In genomic region chr19:39692166-39692565, GRCh38 we compare ENCODE assay signal across 16 cellular contexts. TPM values are rescaled to one million over a fixed set of nuclear protein-coding genes. Genes with fewer than 3 reads are reported as not detected.
DNase-seq lines count a peak whose midpoint lies in the region; ATAC-seq, FAIRE-seq and TF ChIP-seq lines count a peak whose summit lies in the region.
"Had no signal": no experiment of that assay in that cellular context is flagged by ENCODE, and none has a peak within 500 bp of the region (broad histone marks: within the 10 kb centered on the region; RNA-seq: fewer than 3 reads in every experiment).

No MANE protein-coding gene starts in this region.

- no peak for TF ChIP-seq RAD21 in H1 (IDR thresholded peaks at IDR 0.05 in 1 of 2, conservative IDR thresholded peaks at IDR 0.05 in 1 of 2; ENCODE audit: low read depth in 2 of 2, low read length in 2 of 2)

- H3K4me3 ChIP-seq in Karpas-422 (ENCODE audit: low read length) (no peak overlapping the region), H1 (ENCODE audit: extremely low read depth in 1 of 4, insufficient read depth in 2 of 4, low read depth in 3 of 4, low read length in 4 of 4) (no peak overlapping the region)

- H3K79me2 ChIP-seq in Karpas-422 (ENCODE audit: low read length) (no peaks in the 10 kb centered on the region), H1 (ENCODE audit: control insufficient read depth in 1 of 2, insufficient read depth in 2 of 2, low read length in 2 of 2) (no peaks in the 10 kb centered on the region)

- no peak for TF ChIP-seq CTCF in H1 (IDR thresholded peaks at IDR 0.05; ENCODE audit: control extremely low read depth in 1 of 3, insufficient read depth in 1 of 3, low read depth in 1 of 3, low read length in 3 of 3)

- no peak overlapping the region for H2BK120ac ChIP-seq in H1 (replicated peaks; ENCODE audit: low read depth, low read length)

- no peak for FAIRE-seq in H1 (lab: Jason Lieb, UNC)
- FAIRE-seq: D721Med had no signal

- peak overlapping the region; percentile 77; the same call in 1 of the 2 replicates for H2BK12ac ChIP-seq in H1 (ENCODE audit: low read depth, low read length)

- H3K79me1 ChIP-seq in H1 (ENCODE audit: low read depth, low read length) = no peaks in the 10 kb centered on the region

- no peak overlapping the region; the same call in 1 of the 2 replicates for H2AFZ ChIP-seq in Karpas-422 (ENCODE audit: low read length)
- H2AFZ ChIP-seq in H1 (ENCODE audit: low read length) = no peak overlapping the region

- peak; percentile 66 to 71 for ATAC-seq in activated naive CD4-positive, alpha-beta T cell treated with anti-CD3 and anti-CD28 coated beads, Interleukin-2, amount 50 U/mL, for 72 hours
- ATAC-seq: CD8-positive, alpha-beta T cell had no signal

- 82% methylated on average over 3 of the region's 3 CpGs; no CpG with 5 or more reads in 1 of the 2 experiments for WGBS in H1 (ENCODE audit: extremely low coverage in 1 of 2, insufficient coverage in 1 of 2, insufficient read length in 1 of 2, insufficient replicate concordance in 2 of 2, low coverage in 1 of 2, low lambda C conversion rate in 2 of 2, missing lambda C conversion rate in 1 of 2), 2 experiments

- POLR2A ChIA-PET in H1 (lab: Charles Lee; ENCODE audit: partially characterized antibody) = no interaction called here

- peaks cover 65% of the 10 kb centered on the region for H3K4me1 ChIP-seq in Karpas-422 (ENCODE audit: low read length)
- peaks cover 0 to 6% (median 4%) of the 10 kb centered on the region in 4 experiments; a peak in 2 of 7 replicates for H3K4me1 ChIP-seq in H1 (replicated peaks in 1 of 4; ENCODE audit: control insufficient read depth in 3 of 4, insufficient read depth in 4 of 4, low read length in 3 of 4)

- H3K9me3 ChIP-seq in Karpas-422 (ENCODE audit: low read length) (no peaks in the 10 kb centered on the region), H1 (ENCODE audit: insufficient read depth in 2 of 2, low read depth in 1 of 2, low read length in 1 of 2) (no peaks in the 10 kb centered on the region)
- H3K9me3 ChIP-seq: SK-N-SH had no signal

- no peak overlapping the region for H4K8ac ChIP-seq in H1 (ENCODE audit: extremely low read depth, insufficient read depth, low read length)

- H4K20me1 ChIP-seq in Karpas-422 (ENCODE audit: insufficient read depth, low read depth, low read length) (no peaks in the 10 kb centered on the region), H1 (replicated peaks in 1 of 2; ENCODE audit: control insufficient read depth in 1 of 2, insufficient read depth in 2 of 2, low read length in 2 of 2) (no peaks in the 10 kb centered on the region)

- TF ChIP-seq POLR2A in H1 (IDR thresholded peaks at IDR 0.05; ENCODE audit: control extremely low read depth in 1 of 2, low read depth in 2 of 2, low read length in 2 of 2) = no peak

- H3K9ac ChIP-seq in Karpas-422 (ENCODE audit: low read length) (peak overlapping the region; percentile 42), H1 (replicated peaks in 1 of 4; ENCODE audit: extremely low read depth in 1 of 4, low read depth in 3 of 4, low read length in 3 of 4) (no peak overlapping the region)
- H3K9ac ChIP-seq: SK-N-SH had no signal

- no peak overlapping the region for H4K5ac ChIP-seq in H1 (ENCODE audit: insufficient read length, low read depth, low read length)

- no peak for TF ChIP-seq EP300 in H1 (IDR thresholded peaks at IDR 0.05; ENCODE audit: borderline replicate concordance in 1 of 2, low read depth in 2 of 2, low read length in 2 of 2)

- CTCF ChIA-PET in H1 (lab: Charles Lee; ENCODE audit: partially characterized antibody) = interaction anchor here (0.6 kb wide), 1 partner anchor 9 kb away, joined by 3 read pairs; no protein-coding TSS in a partner anchor

- H3K4me2 ChIP-seq in Karpas-422 (ENCODE audit: low read depth, low read length, poor library complexity, severe bottlenecking) (peak overlapping the region; percentile 27), H1 (ENCODE audit: insufficient read depth in 1 of 2, low read depth in 2 of 2, low read length in 2 of 2) (no peak overlapping the region)
- H3K4me2 ChIP-seq: SK-N-SH had no signal

- no peak overlapping the region; the same call in 1 of the 2 replicates for H3K18ac ChIP-seq in H1 (ENCODE audit: extremely low read depth, low read length)

- H3K36me3 Mint-ChIP-seq in activated naive CD4-positive, alpha-beta T cell treated with anti-CD3 and anti-CD28 coated beads, Interleukin-2, amount 50 U/mL, for 72 hours = peaks cover 0 to 9% of the 10 kb centered on the region in 2 donors
- H3K36me3 Mint-ChIP-seq: CD8-positive, alpha-beta T cell had no signal

- H3K9me2 ChIP-seq in Karpas-422 (replicated peaks; ENCODE audit: insufficient read depth, low read length) = no peaks in the 10 kb centered on the region
- H3K9me2 ChIP-seq: SK-N-SH had no signal

- peak overlapping the region; percentile 81; the same call in 1 of the 2 replicates for H2BK20ac ChIP-seq in H1 (ENCODE audit: low read length)

- H3K27ac ChIP-seq in Karpas-422 (ENCODE audit: low read length) (no peak overlapping the region), H1 (ENCODE audit: low read depth, low read length) (no peak overlapping the region)

- DNase-seq in activated naive CD4-positive, alpha-beta T cell treated with anti-CD3 and anti-CD28 coated beads, Interleukin-2, amount 50 U/mL, for 72 hours (ENCODE audit: low spot score in 2 of 2) = no peak
- no peak for DNase-seq in activated naive CD4-positive, alpha-beta T cell (lab: John Stamatoyannopoulos, UW)
- no peak for DNase-seq in Karpas-422
- DNase-seq in H1 (ENCODE audit: low read depth in 1 of 2, low spot score in 2 of 2) = no peak
- DNase-seq in GDM1 (lab: John Stamatoyannopoulos, UW) = no peak
- DNase-seq in GM19238 (ENCODE audit: insufficient read length, low spot score) = no peak
- no peak for DNase-seq in NOMO-1 treated with dmso at 0.1 percent for 144 hours (lab: John Stamatoyannopoulos, UW; ENCODE audit: unreplicated experiment)
- DNase-seq: CD8-positive, alpha-beta T cell; NCI-H1436 treated with DMSO at 0.1 percent for 48 hours; NCI-H345; NCI-H69; NK-92 treated with Interleukin-12 subunit alpha and Interleukin-12 subunit beta, amount 100 ng/mL, for 24 hours; Right ventricle myocardium superior; SK-N-SH had no signal

- H4K91ac ChIP-seq in H1 (replicated peaks; ENCODE audit: insufficient read length, low read length) = peak overlapping the region; percentile 92

- H3K4ac ChIP-seq in H1 (replicated peaks; ENCODE audit: insufficient read length, low read depth, low read length) = peak overlapping the region; percentile 70

- peak overlapping the region; percentile 31; the same call in 1 of the 2 replicates for H2AK5ac ChIP-seq in H1 (ENCODE audit: low read depth, low read length)

- H3K27ac Mint-ChIP-seq in activated naive CD4-positive, alpha-beta T cell treated with anti-CD3 and anti-CD28 coated beads, Interleukin-2, amount 50 U/mL, for 72 hours = no peak overlapping the region
- H3K27ac Mint-ChIP-seq: CD8-positive, alpha-beta T cell had no signal

- H3K27me3 ChIP-seq in Karpas-422 (ENCODE audit: low read length) (no peaks in the 10 kb centered on the region), H1 (replicated peaks in 1 of 4; ENCODE audit: control insufficient read depth in 3 of 4, extremely low read depth in 1 of 4, insufficient read depth in 3 of 4, low read length in 3 of 4) (no peaks in the 10 kb centered on the region)

- no peaks in the 10 kb centered on the region for H3K23me2 ChIP-seq in H1 (ENCODE audit: low read depth, low read length)

- no peak overlapping the region for H3K23ac ChIP-seq in H1 (ENCODE audit: insufficient read length)

- no peak overlapping the region for H3K14ac ChIP-seq in H1 (ENCODE audit: insufficient read length)

- H2BK5ac ChIP-seq in H1 (ENCODE audit: low read depth, low read length) = peak overlapping the region; percentile 89; the same call in 1 of the 2 replicates

- H3K56ac ChIP-seq in H1 (replicated peaks; ENCODE audit: insufficient read length, low read depth, low read length) = peak overlapping the region; percentile 21

- peak overlapping the region; percentile 51 for H2BK15ac ChIP-seq in H1 (ENCODE audit: low read length)

- H3K9me3 Mint-ChIP-seq in activated naive CD4-positive, alpha-beta T cell treated with anti-CD3 and anti-CD28 coated beads, Interleukin-2, amount 50 U/mL, for 72 hours = peaks cover 0 to 6% of the 10 kb centered on the region in 2 donors

- H3K36me3 ChIP-seq in Karpas-422 (ENCODE audit: insufficient read depth, low read length) = no peaks in the 10 kb centered on the region
- no peaks in the 10 kb centered on the region for H3K36me3 ChIP-seq in H1 (ENCODE audit: control insufficient read depth in 2 of 4, insufficient read depth in 4 of 4, low read length in 3 of 4)

RNA-seq across cellular contexts. Expression of gene LGALS14, which starts 12.1 kb away (rescaled TPM):
- 1 to 10 TPM; 3.3 to 5.1 TPM for total RNA-seq in activated naive CD4-positive, alpha-beta T cell treated with anti-CD3 and anti-CD28 coated beads, Interleukin-2, amount 50 U/mL, for 72 hours
- 3.7 and 6.1 TPM in 2 replicates for total RNA-seq in Karpas-422 (2014; rRNA removed; shearing (Covaris generic); ENCODE audit: low replicate concordance)
- 0.50 and 1.1 TPM in 2 replicates for total RNA-seq in H1 (2021; fragmentation: NEBNext Ultra II Directional; extraction: Animal tissue kit (Norgen Biotek cat#: 25700))
- 0.22 and 0.77 TPM in 2 replicates for polyA plus RNA-seq in H1 (2011; rRNA removed)
- polyA plus RNA-seq in H1 (2011; cell fraction: cytosol; rRNA removed) = 0.53 TPM
- polyA plus RNA-seq in H1 (2011; cell fraction: nucleus; rRNA removed) = 0.37 TPM
- polyA plus RNA-seq in H1 (2012, experiment 1 of 2) = 1.2 to 1.6 TPM (median 1.4 TPM) in 4 replicates
- polyA plus RNA-seq in H1 (2012, experiment 2 of 2) = 0.31 TPM
- 1.5 TPM for polyA plus RNA-seq in H1 (2013, experiment 1 of 2)
- 1.5 TPM for polyA plus RNA-seq in H1 (2013, experiment 2 of 2)
- polyA minus RNA-seq in H1 (2011; rRNA and poly(A)+ RNA removed) = 0.34 TPM in 1 of 2 replicates, not detected in the other
- not detected for polyA minus RNA-seq in H1 (2011; cell fraction: cytosol; rRNA and poly(A)+ RNA removed)
- polyA minus RNA-seq in H1 (2011; cell fraction: nucleus; rRNA and poly(A)+ RNA removed) = not detected
- total RNA-seq: CD8-positive, alpha-beta T cell; Right ventricle myocardium superior had no signal
- polyA plus RNA-seq: BJ, SK-N-SH had no signal

RNA-seq across cellular contexts. Expression of gene LGALS16, which starts 36.5 kb away (rescaled TPM):
- not detected for total RNA-seq in activated naive CD4-positive, alpha-beta T cell treated with anti-CD3 and anti-CD28 coated beads, Interleukin-2, amount 50 U/mL, for 72 hours
- not detected in 2 replicates for total RNA-seq in Karpas-422 (2014; rRNA removed; shearing (Covaris generic); ENCODE audit: low replicate concordance)
- not detected in 2 replicates for total RNA-seq in H1 (2021; fragmentation: NEBNext Ultra II Directional; extraction: Animal tissue kit (Norgen Biotek cat#: 25700))
- not detected in 2 replicates for polyA plus RNA-seq in H1 (2011; rRNA removed)
- not detected for polyA plus RNA-seq in H1 (2011; cell fraction: cytosol; rRNA removed)
- not detected for polyA plus RNA-seq in H1 (2011; cell fraction: nucleus; rRNA removed)
- not detected in 4 replicates for polyA plus RNA-seq in H1 (2012, experiment 1 of 2)
- not detected for polyA plus RNA-seq in H1 (2012, experiment 2 of 2)
- not detected for polyA plus RNA-seq in H1 (2013, experiment 1 of 2)
- not detected for polyA plus RNA-seq in H1 (2013, experiment 2 of 2)
- polyA minus RNA-seq in H1 (2011; rRNA and poly(A)+ RNA removed) = not detected in 2 replicates
- not detected for polyA minus RNA-seq in H1 (2011; cell fraction: cytosol; rRNA and poly(A)+ RNA removed)
- polyA minus RNA-seq in H1 (2011; cell fraction: nucleus; rRNA and poly(A)+ RNA removed) = not detected
- total RNA-seq: CD8-positive, alpha-beta T cell; Right ventricle myocardium superior had no signal
- polyA plus RNA-seq: BJ, SK-N-SH had no signal

RNA-seq across cellular contexts. Expression of gene CLC, which starts 45.7 kb away (rescaled TPM):
- 1 to 10 TPM in 1 of 2 donors, under 1 TPM in 1; 0.86 to 1.0 TPM for total RNA-seq in activated naive CD4-positive, alpha-beta T cell treated with anti-CD3 and anti-CD28 coated beads, Interleukin-2, amount 50 U/mL, for 72 hours
- not detected in 2 replicates for total RNA-seq in Karpas-422 (2014; rRNA removed; shearing (Covaris generic); ENCODE audit: low replicate concordance)
- total RNA-seq in H1 (2021; fragmentation: NEBNext Ultra II Directional; extraction: Animal tissue kit (Norgen Biotek cat#: 25700)) = 10.1 and 12.4 TPM in 2 replicates
- 4.0 and 6.4 TPM in 2 replicates for polyA plus RNA-seq in H1 (2011; rRNA removed)
- polyA plus RNA-seq in H1 (2011; cell fraction: cytosol; rRNA removed) = 7.0 TPM
- 2.6 TPM for polyA plus RNA-seq in H1 (2011; cell fraction: nucleus; rRNA removed)
- 2.8 to 4.3 TPM (median 3.6 TPM) in 4 replicates for polyA plus RNA-seq in H1 (2012, experiment 1 of 2)
- 3.6 TPM for polyA plus RNA-seq in H1 (2012, experiment 2 of 2)
- polyA plus RNA-seq in H1 (2013, experiment 1 of 2) = 21.6 TPM
- 21.1 TPM for polyA plus RNA-seq in H1 (2013, experiment 2 of 2)
- 1.3 and 1.7 TPM in 2 replicates for polyA minus RNA-seq in H1 (2011; rRNA and poly(A)+ RNA removed)
- polyA minus RNA-seq in H1 (2011; cell fraction: cytosol; rRNA and poly(A)+ RNA removed) = not detected
- not detected for polyA minus RNA-seq in H1 (2011; cell fraction: nucleus; rRNA and poly(A)+ RNA removed)
- total RNA-seq: CD8-positive, alpha-beta T cell; Right ventricle myocardium superior had no signal
- polyA plus RNA-seq: BJ, SK-N-SH had no signal
